29 cellular contexts compared by ENCODE assay signal in the genomic region with DNA sequence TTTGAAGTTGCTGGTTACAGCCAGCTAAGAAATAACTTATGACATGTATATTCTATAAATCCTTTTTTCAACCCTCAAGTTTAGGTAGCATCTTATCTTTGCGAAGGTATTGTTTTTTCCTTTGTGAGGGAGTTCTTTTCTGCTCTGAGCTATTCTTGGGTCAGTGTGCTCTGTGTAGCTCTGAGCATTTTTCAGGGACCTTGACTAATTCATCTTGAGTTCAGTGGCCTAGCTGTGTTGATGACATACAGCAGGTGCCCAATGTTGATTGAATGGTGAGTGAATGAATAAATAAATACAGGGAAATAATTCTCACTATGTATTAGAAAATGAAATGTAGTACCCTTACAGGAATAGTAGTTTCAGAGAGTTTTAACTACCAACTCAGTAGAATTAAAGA.
"Had no signal": no experiment of that assay in that cellular context is flagged by ENCODE, and none has a peak within 500 bp of the region (broad histone marks: within the 10 kb centered on the region; RNA-seq: fewer than 3 reads in every experiment).

No MANE protein-coding gene starts in this region.

- ATAC-seq: stimulated activated effector memory CD8-positive, alpha-beta T cell treated with anti-CD3 and anti-CD28 coated beads, Interleukin-12 subunit alpha, Interleukin-12 subunit beta, amount 100 ng/mL, for 72 hours; stimulated activated memory B cell treated with anti-CD40 and anti-IgM and Interleukin-4, amounts not matched to agents 10 μg/mL and 1 μg/mL and 100 μg/mL, for 72 hours; stimulated activated naive B cell treated with anti-CD40 and anti-IgM and Interleukin-4, amounts not matched to agents 10 μg/mL and 1 μg/mL and 100 μg/mL, for 72 hours; stimulated activated naive CD8-positive, alpha-beta T cell treated with anti-CD3 and anti-CD28 coated beads, Interleukin-15, amount 100 ng/mL, for 72 hours; stimulated activated naive CD8-positive, alpha-beta T cell treated with anti-CD3 and anti-CD28 coated beads, Interleukin-15, Interleukin-2, amounts not matched to agents 100 U/mL and 50 U/mL, for 24 hours; upper lobe of right lung had no signal

- H3K4me3 ChIP-seq: stomach, suprapubic skin, testis, thoracic aorta, thyroid gland, tibial artery, tibial nerve, transverse colon, upper lobe of left lung, upper lobe of right lung, uterus, vagina had no signal

- H3K36me3 Mint-ChIP-seq: stimulated activated effector memory CD8-positive, alpha-beta T cell treated with anti-CD3 and anti-CD28 coated beads, Interleukin-12 subunit alpha, Interleukin-12 subunit beta, amount 100 ng/mL, for 72 hours; stimulated activated memory B cell treated with anti-CD40 and anti-IgM and Interleukin-4, amounts not matched to agents 10 μg/mL and 1 μg/mL and 100 μg/mL, for 72 hours; stimulated activated naive B cell treated with anti-CD40 and anti-IgM and Interleukin-4, amounts not matched to agents 10 μg/mL and 1 μg/mL and 100 μg/mL, for 72 hours; type B pancreatic cell had no signal

- H3K27ac ChIP-seq: stomach, suprapubic skin, testis, thoracic aorta, thyroid gland, tibial artery, tibial nerve, transverse colon, upper lobe of left lung, upper lobe of right lung, uterus, vagina had no signal

- H3K27ac Mint-ChIP-seq: stimulated activated effector memory CD8-positive, alpha-beta T cell treated with anti-CD3 and anti-CD28 coated beads, Interleukin-12 subunit alpha, Interleukin-12 subunit beta, amount 100 ng/mL, for 72 hours; stimulated activated memory B cell treated with anti-CD40 and anti-IgM and Interleukin-4, amounts not matched to agents 10 μg/mL and 1 μg/mL and 100 μg/mL, for 72 hours; stimulated activated naive B cell treated with anti-CD40 and anti-IgM and Interleukin-4, amounts not matched to agents 10 μg/mL and 1 μg/mL and 100 μg/mL, for 72 hours; stimulated activated naive CD8-positive, alpha-beta T cell treated with anti-CD3 and anti-CD28 coated beads, Interleukin-15, amount 100 ng/mL, for 72 hours; stimulated activated naive CD8-positive, alpha-beta T cell treated with anti-CD3 and anti-CD28 coated beads, Interleukin-15, Interleukin-2, amounts not matched to agents 100 ng/mL and 50 ng/mL, for 24 hours; type B pancreatic cell had no signal

- H3K9me3 ChIP-seq: stomach, suprapubic skin, testis, thoracic aorta, thyroid gland, tibial artery, tibial nerve, transverse colon, upper lobe of left lung, upper lobe of right lung, uterus, vagina had no signal

- FAIRE-seq: urothelium cell line had no signal

- H3K4me1 ChIP-seq: stomach, suprapubic skin, testis, thyroid gland, tibial artery, tibial nerve, transverse colon, upper lobe of left lung, upper lobe of right lung, uterus, vagina had no signal

- H3K4me1 Mint-ChIP-seq: stimulated activated effector memory CD8-positive, alpha-beta T cell treated with anti-CD3 and anti-CD28 coated beads, Interleukin-12 subunit alpha, Interleukin-12 subunit beta, amount 100 ng/mL, for 72 hours; stimulated activated memory B cell treated with anti-CD40 and anti-IgM and Interleukin-4, amounts not matched to agents 10 μg/mL and 1 μg/mL and 100 μg/mL, for 72 hours; stimulated activated naive B cell treated with anti-CD40 and anti-IgM and Interleukin-4, amounts not matched to agents 10 μg/mL and 1 μg/mL and 100 μg/mL, for 72 hours; stimulated activated naive CD8-positive, alpha-beta T cell treated with anti-CD3 and anti-CD28 coated beads, Interleukin-15, amount 100 ng/mL, for 72 hours had no signal

- H3K27me3 Mint-ChIP-seq: stimulated activated memory B cell treated with anti-CD40 and anti-IgM and Interleukin-4, amounts not matched to agents 10 μg/mL and 1 μg/mL and 100 μg/mL, for 72 hours; stimulated activated naive B cell treated with anti-CD40 and anti-IgM and Interleukin-4, amounts not matched to agents 10 μg/mL and 1 μg/mL and 100 μg/mL, for 72 hours; stimulated activated naive CD8-positive, alpha-beta T cell treated with anti-CD3 and anti-CD28 coated beads, Interleukin-15, amount 100 ng/mL, for 72 hours had no signal

- H3K4me3 Mint-ChIP-seq: stimulated activated effector memory CD8-positive, alpha-beta T cell treated with anti-CD3 and anti-CD28 coated beads, Interleukin-12 subunit alpha, Interleukin-12 subunit beta, amount 100 ng/mL, for 72 hours; stimulated activated memory B cell treated with anti-CD40 and anti-IgM and Interleukin-4, amounts not matched to agents 10 μg/mL and 1 μg/mL and 100 μg/mL, for 72 hours; stimulated activated naive B cell treated with anti-CD40 and anti-IgM and Interleukin-4, amounts not matched to agents 10 μg/mL and 1 μg/mL and 100 μg/mL, for 72 hours; stimulated activated naive CD8-positive, alpha-beta T cell treated with anti-CD3 and anti-CD28 coated beads, Interleukin-15, amount 100 ng/mL, for 72 hours; stimulated activated naive CD8-positive, alpha-beta T cell treated with anti-CD3 and anti-CD28 coated beads, Interleukin-15, Interleukin-2, amounts not matched to agents 100 ng/mL and 50 ng/mL, for 24 hours; type B pancreatic cell had no signal

- H3K9me3 Mint-ChIP-seq: stimulated activated naive B cell treated with anti-CD40 and anti-IgM and Interleukin-4, amounts not matched to agents 10 μg/mL and 1 μg/mL and 100 μg/mL, for 72 hours; stimulated activated naive CD8-positive, alpha-beta T cell treated with anti-CD3 and anti-CD28 coated beads, Interleukin-15, amount 100 ng/mL, for 72 hours; stimulated activated naive CD8-positive, alpha-beta T cell treated with anti-CD3 and anti-CD28 coated beads, Interleukin-15, Interleukin-2, amounts not matched to agents 100 ng/mL and 50 ng/mL, for 24 hours; type B pancreatic cell had no signal

- DNase-seq: stimulated activated CD4-positive, alpha-beta T cell treated with anti-CD3 and anti-CD28 coated beads, Interleukin-2, amount 100 ng/mL, for 48 hours; stimulated activated CD4-positive, alpha-beta T cell treated with anti-CD3 and anti-CD28 coated beads, Interleukin-4, amount 100 ng/mL, for 1 hour; stimulated activated CD4-positive, alpha-beta T cell treated with anti-CD3 and anti-CD28 coated beads, Interleukin-4, amount 100 ng/mL, for 24 hours; stimulated activated CD4-positive, alpha-beta T cell treated with anti-CD3 and anti-CD28 coated beads, Interleukin-4, amount 100 ng/mL, for 4 hours; stimulated activated CD8-positive, alpha-beta memory T cell treated with anti-CD3 and anti-CD28 coated beads, Interleukin-4, amount 100 ng/mL, for 48 hours; stimulated activated naive B cell treated with anti-CD40 and anti-IgM and Interleukin-4, amounts not matched to agents 10 μg/mL and 1 μg/mL and 100 μg/mL, for 72 hours; stimulated activated naive CD4-positive, alpha-beta T cell; stimulated activated naive CD4-positive, alpha-beta T cell treated with Interleukin-2 at 50 U/mL for 16 hours; stimulated activated naive CD8-positive, alpha-beta T cell treated with anti-CD3 and anti-CD28 coated beads, Interleukin-15, amount 100 ng/mL, for 72 hours; stimulated activated naive CD8-positive, alpha-beta T cell treated with anti-CD3 and anti-CD28 coated beads, Interleukin-15, Interleukin-2, amounts not matched to agents 100 U/mL and 50 U/mL, for 24 hours; stomach; substantia nigra; testis; thyroid gland; tibial artery; transverse colon; trophoblast cell; upper lobe of left lung; upper lobe of right lung; uterus had no signal

- H3K27me3 ChIP-seq: suprapubic skin, testis, thyroid gland, tibial artery, tibial nerve, transverse colon, upper lobe of left lung, upper lobe of right lung, uterus, vagina had no signal

- H3K36me3 ChIP-seq: stomach, suprapubic skin, thoracic aorta, thyroid gland, tibial artery, tibial nerve, transverse colon, upper lobe of left lung, upper lobe of right lung, uterus, vagina had no signal
